In the genomic region with DNA sequence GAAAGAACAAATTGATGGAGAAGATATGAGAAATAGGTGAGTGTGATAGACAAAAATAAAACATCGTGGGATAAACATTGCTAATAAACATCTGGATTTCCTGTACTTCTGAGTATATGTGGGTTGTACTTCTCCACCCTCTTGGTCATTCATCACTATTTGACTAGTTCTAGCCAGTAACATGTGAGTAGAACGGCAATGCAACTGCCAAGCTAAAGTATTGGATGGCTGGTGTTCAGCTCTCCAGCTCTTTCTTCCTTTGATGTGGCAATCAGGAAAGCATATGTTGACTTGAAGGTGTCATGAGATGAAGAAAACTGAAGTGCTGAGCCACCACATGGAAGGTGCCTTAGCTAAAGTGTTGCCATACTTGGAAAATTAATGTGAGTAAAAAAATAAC, we compare ENCODE assay signal across 23 cellular contexts.
"Had no signal": no experiment of that assay in that cellular context is flagged by ENCODE, and none has a peak within 500 bp of the region (broad histone marks: within the 10 kb centered on the region; RNA-seq: fewer than 3 reads in every experiment).

No MANE protein-coding gene starts in this region.

- H3K4me1 ChIP-seq: esophagus muscularis mucosa, parathyroid adenoma, psoas muscle, right lobe of liver, uterus had no signal

- H3K27ac Mint-ChIP-seq: dendritic cell treated with granulocyte-macrophage colony-stimulating factor and Interleukin-4, amounts not matched to agents 40 ng/mL and 50 ng/mL, for 4 days; effector memory CD8-positive, alpha-beta T cell; naive B cell; nephron; stimulated activated memory B cell treated with anti-CD40 and anti-IgM and Interleukin-4, amounts not matched to agents 10 μg/mL and 1 μg/mL and 100 μg/mL, for 72 hours; stimulated activated naive CD8-positive, alpha-beta T cell treated with anti-CD3 and anti-CD28 coated beads, Interleukin-15, Interleukin-2, amounts not matched to agents 100 ng/mL and 50 ng/mL, for 24 hours had no signal

- H3K9ac ChIP-seq: parathyroid adenoma had no signal

- H3K4me3 ChIP-seq: esophagus muscularis mucosa, heart left ventricle, psoas muscle, right lobe of liver, tibial artery, upper lobe of left lung, uterus had no signal

- H3K9me3 Mint-ChIP-seq: effector memory CD8-positive, alpha-beta T cell had no signal

- DNase-seq: effector memory CD8-positive, alpha-beta T cell; heart left ventricle; hippocampal formation; kidney glomerular epithelial cell; mesendoderm; naive B cell; occipital lobe; psoas muscle; retina; right lobe of liver; stimulated activated CD4-positive, alpha-beta T cell treated with anti-CD3 and anti-CD28 coated beads, Interleukin-15, amount 100 ng/mL, for 24 hours; stimulated activated CD4-positive, alpha-beta T cell treated with anti-CD3 and anti-CD28 coated beads, Interleukin-1b, Interleukin-23, amount 100 ng/mL, for 48 hours; stimulated activated CD4-positive, alpha-beta T cell treated with anti-CD3 and anti-CD28 coated beads, Interleukin-4, amount 100 ng/mL, for 24 hours; tibial artery; upper lobe of left lung; uterus had no signal

- H3K4me1 Mint-ChIP-seq: naive B cell; nephron; stimulated activated memory B cell treated with anti-CD40 and anti-IgM and Interleukin-4, amounts not matched to agents 10 μg/mL and 1 μg/mL and 100 μg/mL, for 72 hours had no signal

- H3K27ac ChIP-seq: epithelial cell of prostate, esophagus muscularis mucosa, heart left ventricle, parathyroid adenoma, psoas muscle, right lobe of liver, tibial artery, upper lobe of left lung, uterus had no signal

- H3K9me3 ChIP-seq: esophagus muscularis mucosa, psoas muscle, right lobe of liver, tibial artery, upper lobe of left lung, uterus had no signal

- H3K36me3 Mint-ChIP-seq: naive B cell; stimulated activated memory B cell treated with anti-CD40 and anti-IgM and Interleukin-4, amounts not matched to agents 10 μg/mL and 1 μg/mL and 100 μg/mL, for 72 hours had no signal

- H3K79me2 ChIP-seq: parathyroid adenoma had no signal

- H3K27me3 Mint-ChIP-seq: dendritic cell treated with granulocyte-macrophage colony-stimulating factor and Interleukin-4, amounts not matched to agents 40 ng/mL and 50 ng/mL, for 4 days; effector memory CD8-positive, alpha-beta T cell had no signal

- H3K4me3 Mint-ChIP-seq: dendritic cell treated with granulocyte-macrophage colony-stimulating factor and Interleukin-4, amounts not matched to agents 40 ng/mL and 50 ng/mL, for 4 days; effector memory CD8-positive, alpha-beta T cell; naive B cell; nephron; stimulated activated memory B cell treated with anti-CD40 and anti-IgM and Interleukin-4, amounts not matched to agents 10 μg/mL and 1 μg/mL and 100 μg/mL, for 72 hours; stimulated activated naive CD8-positive, alpha-beta T cell treated with anti-CD3 and anti-CD28 coated beads, Interleukin-15, Interleukin-2, amounts not matched to agents 100 ng/mL and 50 ng/mL, for 24 hours had no signal

- H3K36me3 ChIP-seq: esophagus muscularis mucosa, heart left ventricle, right lobe of liver, tibial artery, upper lobe of left lung, uterus had no signal

- H3K27me3 ChIP-seq: esophagus muscularis mucosa, heart left ventricle, right lobe of liver, tibial artery, upper lobe of left lung, uterus had no signal
